Comparison of ENCODE assay signal across 19 cellular contexts in genomic region chr7:105800849-105801534, GRCh38.
"Had no signal": no experiment of that assay in that cellular context is flagged by ENCODE, and none has a peak within 500 bp of the region (broad histone marks: within the 10 kb centered on the region; RNA-seq: fewer than 3 reads in every experiment).

No MANE protein-coding gene starts in this region.

- H3K4me3 Mint-ChIP-seq: activated naive CD4-positive, alpha-beta T cell treated with anti-CD3 and anti-CD28 coated beads, Interleukin-2, amount 10 ng/mL, durations not matched to agents 7 days and 5 days; neural crest cell had no signal

- H3K36me3 ChIP-seq: brain microvascular endothelial cell, colonic mucosa, left ventricle myocardium inferior, right atrium auricular region, tibial artery had no signal

- H3K9me3 Mint-ChIP-seq: activated naive CD4-positive, alpha-beta T cell treated with anti-CD3 and anti-CD28 coated beads, Interleukin-2, amount 10 ng/mL, durations not matched to agents 7 days and 5 days; neural crest cell had no signal

- H3K27ac ChIP-seq: brain microvascular endothelial cell, colonic mucosa, left ventricle myocardium inferior, right atrium auricular region, tibial artery had no signal

- H3K4me1 ChIP-seq: colonic mucosa had no signal

- H3K9me3 ChIP-seq: colonic mucosa, left ventricle myocardium inferior, right atrium auricular region, tibial artery had no signal

- DNase-seq: activated CD4-positive, alpha-beta T cell treated with anti-CD3 and anti-CD28 coated beads, Interleukin-2, amount 50 U/mL, for 4 hours; activated CD4-positive, CD25-positive, alpha-beta regulatory T cell treated with anti-CD3 and anti-CD28 coated beads, Interleukin-2, amount 50 U/mL, for 72 hours; aorta; central memory CD4-positive, alpha-beta T cell; colonic mucosa; head of caudate nucleus; left ventricle myocardium inferior; mammary epithelial cell; midbrain; stimulated activated CD4-positive, alpha-beta T cell treated with anti-CD3 and anti-CD28 coated beads, Interleukin-4, amount 100 ng/mL, for 4 hours; substantia nigra; tibial artery had no signal

- H3K27me3 ChIP-seq: brain microvascular endothelial cell, colonic mucosa, right atrium auricular region, tibial artery had no signal

- H3K36me3 Mint-ChIP-seq: activated naive CD4-positive, alpha-beta T cell treated with anti-CD3 and anti-CD28 coated beads, Interleukin-2, amount 10 ng/mL, durations not matched to agents 7 days and 5 days had no signal

- H3K27ac Mint-ChIP-seq: activated naive CD4-positive, alpha-beta T cell treated with anti-CD3 and anti-CD28 coated beads, Interleukin-2, amount 10 ng/mL, durations not matched to agents 7 days and 5 days; progenitor cell of endocrine pancreas had no signal

- H3K4me3 ChIP-seq: colonic mucosa, left ventricle myocardium inferior, right atrium auricular region, skin epidermis, tibial artery had no signal

- FAIRE-seq: frontal cortex had no signal
